ENCODE assay signal across 8 cellular contexts in the genomic region with DNA sequence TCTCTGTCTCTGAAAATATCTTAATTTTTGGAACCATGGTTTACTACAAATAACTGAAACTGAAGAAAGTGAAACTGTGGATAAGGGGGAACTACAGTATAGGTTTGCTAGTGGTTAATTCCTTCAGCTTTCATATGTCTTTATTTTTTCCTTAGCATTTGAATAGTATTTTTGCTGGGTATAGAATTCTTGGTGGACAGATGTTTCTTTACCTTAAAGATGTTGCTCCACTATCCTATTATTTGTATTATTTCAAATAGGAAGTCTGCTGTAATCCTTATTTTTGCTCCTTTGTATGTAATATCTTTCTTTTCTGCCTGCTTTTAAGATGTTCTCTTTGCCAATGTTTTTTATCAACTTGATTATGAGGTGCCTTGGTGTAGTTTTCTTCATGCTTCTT.
"Had no signal": no experiment of that assay in that cellular context is flagged by ENCODE, and none has a peak within 500 bp of the region (broad histone marks: within the 10 kb centered on the region; RNA-seq: fewer than 3 reads in every experiment).

No MANE protein-coding gene starts in this region.

- H3K4me3 ChIP-seq: GM23338 had no signal

- H3K4me3 Mint-ChIP-seq: GM23338, H9, HFFc6, IgD-negative memory B cell had no signal

- ATAC-seq: GM23338, HepG2 had no signal

- H3K36me3 Mint-ChIP-seq: IgD-negative memory B cell had no signal

- H3K4me1 Mint-ChIP-seq: IgD-negative memory B cell had no signal

- DNase-seq: H9, HCEC 1CT, HFFc6, KBM-7 had no signal

- H3K27ac ChIP-seq: HL-60 had no signal

- H3K27me3 Mint-ChIP-seq: IgD-negative memory B cell had no signal

- H3K27ac Mint-ChIP-seq: GM23338, H9, HFFc6, IgD-negative memory B cell had no signal
